ENCODE assay signal across 8 cellular contexts in the genomic region with DNA sequence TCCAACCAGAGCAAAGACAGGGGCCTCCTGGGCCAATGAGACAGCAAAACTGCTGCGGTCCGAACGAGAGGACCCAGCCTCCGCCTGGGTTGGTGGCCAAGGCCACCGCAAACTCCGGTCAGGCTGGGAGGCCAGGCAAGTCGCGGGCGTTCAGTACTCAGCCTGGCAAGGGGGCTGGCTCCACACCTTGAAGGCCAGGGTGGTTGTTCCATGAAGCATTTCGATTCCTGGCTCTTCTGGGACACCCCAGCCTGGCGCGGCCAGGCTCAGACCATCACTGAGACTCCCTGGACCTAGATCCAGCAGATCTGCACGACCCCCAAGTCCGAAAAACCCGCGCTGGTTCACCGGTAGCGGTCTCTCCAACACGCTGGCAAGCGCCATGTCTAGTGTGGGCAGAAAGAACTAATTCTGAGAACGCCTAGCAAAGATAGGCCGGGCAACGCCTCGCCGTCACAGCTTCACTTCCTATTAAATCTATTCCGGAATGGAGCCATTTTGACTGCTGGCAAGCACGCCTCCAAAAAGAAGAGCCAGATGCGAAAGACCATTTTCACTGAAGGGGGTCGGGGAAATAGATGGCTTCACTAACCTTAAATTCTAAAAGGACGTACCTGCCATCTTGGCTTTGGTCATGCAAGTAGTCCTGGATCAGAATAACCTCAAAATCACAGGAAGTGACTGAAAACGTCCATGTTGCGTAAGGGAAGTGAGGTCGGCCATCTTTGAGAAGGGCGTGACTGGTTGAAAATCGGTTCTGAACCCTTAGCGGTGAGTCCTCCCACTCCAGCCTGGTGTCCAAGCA.
DNase-seq lines count a peak whose midpoint lies in the region; ATAC-seq and TF ChIP-seq lines count a peak whose summit lies in the region.

Gene PSMB5 (minus strand): TSS at position 403 of the 805 bp plus-strand sequence. CDS start 19 bp downstream, at position 384.

- H3K4me3 ChIP-seq in fibroblast of mammary gland (ENCODE audit: control insufficient read depth, low read depth, low read length), result peak within 1 kb of the TSS; percentile 96

- peaks cover 6% of the 10 kb centered on the region for H3K27me3 Mint-ChIP-seq in nephron progenitor cell (ENCODE audit: low read depth, poor library complexity)

- H3K4me3 Mint-ChIP-seq in nephron progenitor cell, result peak within 1 kb of the TSS; percentile 88

- H3K27ac Mint-ChIP-seq in nephron progenitor cell, result peak within 1 kb of the TSS; percentile 99

- in situ Hi-C loops in KBM-7 (cut with MboI; ENCODE audit: low pct_unique_long_range_greater_than_20kb, low sequenced_read_pairs), result no loop called here

- H3K4me1 Mint-ChIP-seq in nephron progenitor cell, result peaks cover 54% of the 10 kb centered on the region

- H3K9me3 Mint-ChIP-seq in nephron progenitor cell, result no peaks in the 10 kb centered on the region

- peaks cover 30% of the 10 kb centered on the region for H3K36me3 Mint-ChIP-seq in nephron progenitor cell (ENCODE audit: low read depth)

- no peak for TF ChIP-seq CTCF in fibroblast of mammary gland (conservative IDR thresholded peaks at IDR 0.05; ENCODE audit: control insufficient read depth, insufficient read depth, low read depth, low read length)
- TF ChIP-seq CTCF in nephron progenitor cell (IDR thresholded peaks at IDR 0.05), result no peak

- peak; percentile 92 for ATAC-seq in GM21576 (IDR thresholded peaks at IDR 0.05; ENCODE audit: unreplicated experiment)

- DNase-seq in COLO829 (ENCODE audit: low spot score) (peak; percentile 98), KBM-7 (peak; percentile 97), activated T-cell treated with anti-CD3 and anti-CD28 coated beads for 4 hours (peak; percentile 80), fibroblast of mammary gland (ENCODE audit: low read depth) (peak; percentile 95), nephron progenitor cell (peak; percentile 76), stromal cell of bone marrow (ENCODE audit: low read depth) (peak; percentile 92), NOMO-1 (lab: John Stamatoyannopoulos, UW; ENCODE audit: unreplicated experiment in 2 of 2) (no peak)

Comparison
In these comparisons a context has a peak if more than half of its experiments do, and no peak if none do; other contexts are left out.
1. DNase-seq: peak in COLO829 (single experiment), KBM-7 (single experiment), activated T-cell treated with anti-CD3 and anti-CD28 coated beads for 4 hours (single experiment), fibroblast of mammary gland (single experiment), nephron progenitor cell (single experiment) and stromal cell of bone marrow (single experiment); none in NOMO-1 (0 of 2).